In the genomic region with DNA sequence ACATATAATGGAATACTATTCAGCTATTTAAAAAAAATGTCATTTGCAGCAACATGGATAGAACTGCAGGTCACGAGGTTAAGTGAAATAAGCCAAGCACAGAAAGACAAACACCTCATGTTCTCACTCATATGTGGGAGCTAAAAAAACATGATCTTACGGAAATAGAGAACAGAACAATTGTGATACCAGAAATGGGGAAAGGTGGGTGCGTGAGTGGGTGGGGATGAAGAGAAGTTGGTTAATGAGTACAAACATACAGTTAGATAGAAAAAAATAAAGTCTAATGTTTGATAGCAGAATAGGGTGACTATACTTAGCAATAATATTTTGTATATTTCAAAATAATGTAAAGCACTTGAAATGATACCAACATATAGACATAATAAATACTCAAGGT, we compare ENCODE assay signal across 31 cellular contexts.
"Had no signal": no experiment of that assay in that cellular context is flagged by ENCODE, and none has a peak within 500 bp of the region (broad histone marks: within the 10 kb centered on the region; RNA-seq: fewer than 3 reads in every experiment).

No MANE protein-coding gene starts in this region.

- H3K9me3 ChIP-seq: adrenal gland, ascending aorta, body of pancreas, breast epithelium had no signal

- H3K36me3 ChIP-seq: adrenal gland, brain microvascular endothelial cell had no signal

- H3K27ac ChIP-seq: adrenal gland, ascending aorta, body of pancreas, brain microvascular endothelial cell, breast epithelium, cardiac muscle cell had no signal

- DNase-seq: activated effector memory CD4-positive, alpha-beta T cell treated with anti-CD3 and anti-CD28 coated beads, Interleukin-2, amount 50 U/mL, for 16 hours; activated effector memory CD4-positive, alpha-beta T cell treated with Interleukin-2 at 50 U/mL for 16 hours; activated gamma-delta T cell; activated gamma-delta T cell treated with Interleukin-2 at 50 U/mL for 16 hours; activated naive CD4-positive, alpha-beta T cell; activated naive CD4-positive, alpha-beta T cell treated with anti-CD3 and anti-CD28 coated beads for 36 hours; activated naive CD4-positive, alpha-beta T cell treated with anti-CD3 and anti-CD28 coated beads, Interleukin-2, amount 10 ng/mL, durations not matched to agents 7 days and 5 days; activated naive CD4-positive, alpha-beta T cell treated with anti-CD3 and anti-CD28 coated beads, Interleukin-2, amount 50 U/mL, for 16 hours; activated naive CD4-positive, alpha-beta T cell treated with Interleukin-2 at 50 U/mL for 16 hours; activated naive CD8-positive, alpha-beta T cell treated with anti-CD3 and anti-CD28 coated beads for 36 hours; activated naive CD8-positive, alpha-beta T cell treated with anti-CD3 and anti-CD28 coated beads, Interleukin-2, amount 10 ng/mL, durations not matched to agents 7 days and 5 days; activated naive CD8-positive, alpha-beta T cell treated with anti-CD3 and anti-CD28 coated beads, Interleukin-2, amount 50 U/mL, for 24 hours; activated T-cell treated with anti-CD3 and anti-CD28 coated beads for 4 hours; activated T-cell treated with anti-CD3 and anti-CD28 coated beads, Interleukin-2, amount 50 U/mL, for 1 hour; activated T-cell treated with anti-CD3 and anti-CD28 coated beads, Interleukin-2, amount 50 U/mL, for 24 hours; activated T-cell treated with anti-CD3 and anti-CD28 coated beads, Interleukin-2, amount 50 U/mL, for 4 hours; activated T-cell treated with anti-CD3 and anti-CD28 coated beads, Interleukin-2, amount 50 U/mL, for 48 hours; activated T-cell treated with anti-CD3 and anti-CD28 coated beads, Interleukin-2, amount 50 U/mL, for 72 hours; adrenal gland; amniotic stem cell; anterior cingulate cortex; aorta; body of pancreas; brain microvascular endothelial cell; central memory CD4-positive, alpha-beta T cell; cerebellar nuclear complex had no signal

- ATAC-seq: activated naive CD4-positive, alpha-beta T cell treated with anti-CD3 and anti-CD28 coated beads, Interleukin-2, amount 50 U/mL, for 72 hours; activated naive CD8-positive, alpha-beta T cell treated with anti-CD3 and anti-CD28 coated beads, Interleukin-2, amount 50 U/mL, for 24 hours; activated T-cell treated with anti-CD3 and anti-CD28 coated beads, Interleukin-2, amount 50 U/mL, for 4 hours; activated T-cell treated with anti-CD3 and anti-CD28 coated beads, Interleukin-2, amount 50 U/mL, for 72 hours; activated T-helper 17 cell treated with anti-CD3 and anti-CD28 coated beads, Interleukin-2, amount 50 U/mL, for 72 hours; body of pancreas had no signal

- H3K4me3 ChIP-seq: adrenal gland, ascending aorta, body of pancreas, breast epithelium, cardiac muscle cell had no signal

- H3K4me1 ChIP-seq: ascending aorta, body of pancreas, breast epithelium had no signal
